20 cellular contexts compared by ENCODE assay signal in genomic region chr10:131204406-131205152, GRCh38.
A peak's percentile ranks its signal among the peaks of the same experiment; 100 is the strongest.
DNase-seq lines count a peak whose midpoint lies in the region; ATAC-seq and TF ChIP-seq lines count a peak whose summit lies in the region.
"Had no signal": no experiment of that assay in that cellular context is flagged by ENCODE, and none has a peak within 500 bp of the region (broad histone marks: within the 10 kb centered on the region; RNA-seq: fewer than 3 reads in every experiment).

No MANE protein-coding gene starts in this region.

- no peak for TF ChIP-seq POLR2A in heart left ventricle (IDR thresholded peaks at IDR 0.05)

- intact Hi-C loops in left cardiac atrium (cut with DNase I) (no loop called here), heart left ventricle (cut with DNase I) (no loop called here), posterior vena cava (cut with DNase I) (no loop called here)

- H3K27ac ChIP-seq in heart left ventricle: no peak overlapping the region
- H3K27ac ChIP-seq: RWPE1 had no signal

- H3K4me3 ChIP-seq in heart left ventricle: no peak overlapping the region

- ATAC-seq in left cardiac atrium (no peak), heart left ventricle (no peak), HG03045 (IDR thresholded peaks at IDR 0.05; ENCODE audit: unreplicated experiment) (no peak), HG03175 (IDR thresholded peaks at IDR 0.05; ENCODE audit: unreplicated experiment) (no peak)

- H3K9me3 ChIP-seq in heart left ventricle: no peaks in the 10 kb centered on the region
- H3K9me3 ChIP-seq: BE2C had no signal

- WGBS in heart left ventricle, 4 donors: 86 to 92% (median 88%) methylated on average over 11 of the region's 11 CpGs

- DNase-seq in left cardiac atrium (peak; percentile 6), heart left ventricle (no peak), islet precursor cell (peak; percentile 32), posterior vena cava (ENCODE audit: low spot score) (peak; percentile 57), GM13977 (ENCODE audit: low spot score) (no peak)
- DNase-seq: BE2C; CD4-positive, alpha-beta T cell; COR-L47; DMS79; HFFc6; NCI-H1105; NCI-H2029 treated with DMSO at 0.1 percent for 48 hours; NCI-H226; NCI-H510A treated with DMSO at 0.1 percent for 48 hours; NCI-H748 treated with DMSO at 0.1 percent for 48 hours; NK-92 treated with Interleukin-12 subunit alpha and Interleukin-12 subunit beta, amount 100 ng/mL, for 24 hours; SIG-M5 had no signal

- TF ChIP-seq CTCF in heart left ventricle (IDR thresholded peaks at IDR 0.05) (no peak), GM13977 (IDR thresholded peaks at IDR 0.05; ENCODE audit: extremely low read depth, insufficient read depth, missing control alignments) (no peak)

- H3K4me1 ChIP-seq in heart left ventricle: no peaks in the 10 kb centered on the region
- H3K4me1 ChIP-seq: BE2C had no signal

- in situ Hi-C loops in GM13977 (cut with MboI; ENCODE audit: low pct_unique_long_range_greater_than_20kb, low sequenced_read_pairs, unreplicated experiment): no loop called here

- H3K36me3 ChIP-seq in heart left ventricle: no peaks in the 10 kb centered on the region
- H3K36me3 ChIP-seq: BE2C had no signal

- peaks cover 0 to 38% (median 0%) of the 10 kb centered on the region in 9 donors for H3K27me3 ChIP-seq in heart left ventricle
- H3K27me3 ChIP-seq: BE2C had no signal

Comparison
In these comparisons a context has a peak if more than half of its experiments do, and no peak if none do; other contexts are left out.
1. DNase-seq: peak in left cardiac atrium (single experiment), islet precursor cell (single experiment) and posterior vena cava (single experiment); none in heart left ventricle (0 of 5) and GM13977 (single experiment).